10 cellular contexts compared by ENCODE assay signal in the genomic region with DNA sequence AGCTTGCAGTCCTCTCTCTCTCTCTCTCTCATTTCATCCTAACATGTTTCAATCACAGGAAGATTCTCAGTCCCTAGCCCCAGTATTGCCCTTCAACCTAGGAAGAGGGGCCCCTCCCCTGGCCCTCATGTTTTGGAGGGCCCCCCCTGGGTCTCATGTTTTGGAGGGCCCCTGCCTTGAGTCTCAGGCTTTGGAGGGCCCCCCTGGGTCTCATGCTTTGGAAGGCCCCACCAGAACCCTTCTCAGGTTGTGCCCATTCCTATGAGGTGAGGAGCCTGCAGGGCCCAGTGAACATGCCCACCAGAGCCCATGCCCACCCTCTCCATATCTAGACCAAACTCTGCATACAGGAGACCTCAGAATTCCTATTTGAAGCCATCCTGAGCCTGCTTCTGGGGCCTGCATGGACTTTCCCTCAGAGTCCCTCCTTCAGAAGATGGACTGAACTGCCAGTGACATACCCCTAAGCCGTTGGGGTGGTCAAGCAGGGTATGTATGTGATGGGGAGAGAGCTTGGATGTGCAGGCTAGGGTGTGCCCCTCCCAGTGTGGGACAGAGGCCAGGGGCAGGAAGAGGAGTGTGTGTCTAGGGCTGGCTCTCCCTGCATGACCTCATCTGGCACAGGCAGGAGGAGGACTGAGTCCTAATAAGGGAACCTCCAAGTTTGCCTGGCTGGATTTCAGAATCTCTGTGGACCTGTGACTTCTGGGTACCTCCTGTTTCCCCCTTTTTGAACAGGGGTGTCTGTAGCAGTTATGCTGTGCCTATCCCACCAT. TPM values are rescaled to one million over a fixed set of nuclear protein-coding genes. Genes with fewer than 3 reads are reported as not detected.
DNase-seq lines count a peak whose midpoint lies in the region; ATAC-seq, FAIRE-seq and TF ChIP-seq lines count a peak whose summit lies in the region.
"Had no signal": no experiment of that assay in that cellular context is flagged by ENCODE, and none has a peak within 500 bp of the region (broad histone marks: within the 10 kb centered on the region; RNA-seq: fewer than 3 reads in every experiment).

No MANE protein-coding gene starts in this region.

- ATAC-seq in HG02588 (IDR thresholded peaks at IDR 0.05; ENCODE audit: unreplicated experiment) (no peak), GM19023 (IDR thresholded peaks at IDR 0.05; ENCODE audit: unreplicated experiment) (no peak)
- ATAC-seq: activated naive CD4-positive, alpha-beta T cell treated with anti-CD3 and anti-CD28 coated beads, Interleukin-2, amount 50 U/mL, for 72 hours had no signal

- H3K36me3 ChIP-seq in muscle layer of colon (ENCODE audit: insufficient read depth, low read length) = no peaks in the 10 kb centered on the region

- no peaks in the 10 kb centered on the region for H3K27me3 ChIP-seq in AG04450 (ENCODE audit: control insufficient read depth, insufficient read depth, low read length)
- no peaks in the 10 kb centered on the region for H3K27me3 ChIP-seq in muscle layer of colon (ENCODE audit: control insufficient read depth in 1 of 2, insufficient read depth in 2 of 2, low read length in 2 of 2)

- no peaks in the 10 kb centered on the region for H3K9me3 ChIP-seq in AG04450 (ENCODE audit: control insufficient read depth, insufficient read depth, low read length)
- no peaks in the 10 kb centered on the region for H3K9me3 ChIP-seq in muscle layer of colon (ENCODE audit: low read length)

- DNase-seq in AG04450 (ENCODE audit: low read depth, low spot score) (no peak), RCC 7860 (ENCODE audit: low spot score) (peak; percentile 17), fibroblast of mammary gland (ENCODE audit: low read depth) (peak; percentile 72), HuH-7.5 (ENCODE audit: low spot score) (no peak)
- no peak for DNase-seq in stimulated activated CD4-positive, alpha-beta T cell treated with anti-CD3 and anti-CD28 coated beads, Interleukin-2, amount 100 ng/mL, for 48 hours
- DNase-seq: NCI-H2081 treated with DMSO at 0.1 percent for 48 hours had no signal

- CTCF ChIA-PET in AG04450 (lab: Charles Lee) = no interaction called here

- POLR2A ChIA-PET in AG04450 (lab: Yijun Ruan, JAX) = no interaction called here

- H3K4me1 ChIP-seq in muscle layer of colon (ENCODE audit: insufficient read depth, low read length) = peaks cover 20% of the 10 kb centered on the region

- peak overlapping the region; percentile 11 for H3K27ac ChIP-seq in AG04450 (ENCODE audit: low read depth, low read length)
- H3K27ac ChIP-seq in muscle layer of colon (ENCODE audit: low read depth, low read length) = peak overlapping the region; percentile 41

- H3K4me3 ChIP-seq in AG04450 (ENCODE audit: low read depth, low read length) = no peak overlapping the region
- H3K4me3 ChIP-seq in fibroblast of mammary gland (ENCODE audit: control insufficient read depth, low read depth, low read length) = no peak overlapping the region
- no peak overlapping the region for H3K4me3 ChIP-seq in muscle layer of colon (ENCODE audit: low read depth in 1 of 2, low read length in 2 of 2)

- FAIRE-seq in RCC 7860 (lab: Jason Lieb, UNC) = no peak

- H3K9ac ChIP-seq in muscle layer of colon (ENCODE audit: low read length) = no peak overlapping the region

- TF ChIP-seq CTCF in AG04450 (IDR thresholded peaks at IDR 0.05; ENCODE audit: low read depth, low read length) (no peak), fibroblast of mammary gland (conservative IDR thresholded peaks at IDR 0.05; ENCODE audit: control insufficient read depth, insufficient read depth, low read depth, low read length) (no peak)

RNA-seq across cellular contexts. Expression of a gene that starts 8.1 kb away (rescaled TPM):
- 154 and 201 TPM in 2 replicates for polyA plus RNA-seq in AG04450 (2011; rRNA removed)
- polyA minus RNA-seq in AG04450 (2011; rRNA and poly(A)+ RNA removed) = 45.6 and 63.9 TPM in 2 replicates

RNA-seq across cellular contexts. Expression of a gene that starts 33.2 kb away (rescaled TPM):
- 2.0 and 2.3 TPM in 2 replicates for polyA plus RNA-seq in AG04450 (2011; rRNA removed)
- 0.61 and 0.97 TPM in 2 replicates for polyA minus RNA-seq in AG04450 (2011; rRNA and poly(A)+ RNA removed)

Comparison
In these comparisons a context has a peak if more than half of its experiments do, and no peak if none do; other contexts are left out.
1. DNase-seq: peak in RCC 7860 (single experiment) and fibroblast of mammary gland (single experiment); none in AG04450 (single experiment), stimulated activated CD4-positive, alpha-beta T cell treated with anti-CD3 and anti-CD28 coated beads, Interleukin-2, amount 100 ng/mL, for 48 hours (0 of 2) and HuH-7.5 (single experiment).